In the genomic region with DNA sequence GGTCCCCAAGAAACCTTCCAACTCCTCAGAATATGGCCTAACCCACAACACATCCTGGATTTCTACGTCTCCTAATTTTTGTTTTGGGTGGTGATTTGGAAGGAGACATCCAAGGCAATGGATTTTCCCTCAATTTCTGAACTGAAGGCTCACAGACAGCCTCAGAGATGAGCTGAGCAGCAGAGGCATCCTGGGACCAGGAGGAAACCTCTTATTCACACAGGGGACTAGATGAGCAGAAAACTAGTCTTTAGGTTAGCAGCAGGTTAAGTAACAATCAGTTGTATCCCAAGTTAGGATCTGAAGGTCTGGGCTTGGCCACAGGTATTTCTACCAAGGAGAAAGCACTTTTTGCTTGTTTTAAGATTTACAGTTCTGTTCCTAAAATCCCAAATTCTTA, we compare ENCODE assay signal across 15 cellular contexts.
"Had no signal": no experiment of that assay in that cellular context is flagged by ENCODE, and none has a peak within 500 bp of the region (broad histone marks: within the 10 kb centered on the region; RNA-seq: fewer than 3 reads in every experiment).

No MANE protein-coding gene starts in this region.

- H3K4me3 ChIP-seq: dorsolateral prefrontal cortex, right atrium auricular region, vagina had no signal

- H3K27ac ChIP-seq: right atrium auricular region, vagina, VCaP had no signal

- H3K9me3 Mint-ChIP-seq: activated naive CD4-positive, alpha-beta T cell treated with anti-CD3 and anti-CD28 coated beads for 36 hours; activated naive CD8-positive, alpha-beta T cell treated with anti-CD3 and anti-CD28 coated beads, Interleukin-2, amount 50 U/mL, for 24 hours; activated T-helper 2 cell treated with anti-CD3 and anti-CD28 coated beads, Interferon-gamma antibody, Interleukin-2, Interleukin-4, amounts not matched to agents 10 μg/mL and 5 μg/mL and 100 μg/mL, durations not matched to agents 14 hours and 24 hours and 36 hours; nephron; stimulated activated naive CD8-positive, alpha-beta T cell treated with anti-CD3 and anti-CD28 coated beads, Interleukin-15, amount 100 ng/mL, for 72 hours had no signal

- H3K27ac Mint-ChIP-seq: activated CD4-positive, alpha-beta memory T cell treated with anti-CD3 and anti-CD28 coated beads for 36 hours; activated CD8-positive, alpha-beta memory T cell treated with anti-CD3 and anti-CD28 coated beads, Interleukin-2, amount 10 ng/mL, durations not matched to agents 7 days and 5 days; activated naive CD4-positive, alpha-beta T cell treated with anti-CD3 and anti-CD28 coated beads for 36 hours; activated naive CD8-positive, alpha-beta T cell treated with anti-CD3 and anti-CD28 coated beads, Interleukin-2, amount 50 U/mL, for 24 hours; activated T-helper 2 cell treated with anti-CD3 and anti-CD28 coated beads, Interferon-gamma antibody, Interleukin-2, Interleukin-4, amounts not matched to agents 10 μg/mL and 5 μg/mL and 100 μg/mL, durations not matched to agents 14 hours and 24 hours and 36 hours; nephron; stimulated activated naive CD8-positive, alpha-beta T cell treated with anti-CD3 and anti-CD28 coated beads, Interleukin-15, amount 100 ng/mL, for 72 hours had no signal

- H3K4me3 Mint-ChIP-seq: activated CD4-positive, alpha-beta memory T cell treated with anti-CD3 and anti-CD28 coated beads for 36 hours; activated CD8-positive, alpha-beta memory T cell treated with anti-CD3 and anti-CD28 coated beads, Interleukin-2, amount 10 ng/mL, durations not matched to agents 7 days and 5 days; activated naive CD4-positive, alpha-beta T cell treated with anti-CD3 and anti-CD28 coated beads for 36 hours; activated naive CD8-positive, alpha-beta T cell treated with anti-CD3 and anti-CD28 coated beads, Interleukin-2, amount 50 U/mL, for 24 hours; nephron; stimulated activated naive CD8-positive, alpha-beta T cell treated with anti-CD3 and anti-CD28 coated beads, Interleukin-15, amount 100 ng/mL, for 72 hours had no signal

- H3K27me3 Mint-ChIP-seq: activated CD8-positive, alpha-beta memory T cell treated with anti-CD3 and anti-CD28 coated beads, Interleukin-2, amount 10 ng/mL, durations not matched to agents 7 days and 5 days had no signal

- DNase-seq: activated CD4-positive, alpha-beta memory T cell treated with anti-CD3 and anti-CD28 coated beads for 36 hours; activated CD8-positive, alpha-beta memory T cell treated with anti-CD3 and anti-CD28 coated beads, Interleukin-2, amount 10 ng/mL, durations not matched to agents 7 days and 5 days; activated naive CD4-positive, alpha-beta T cell treated with anti-CD3 and anti-CD28 coated beads for 36 hours; activated naive CD8-positive, alpha-beta T cell treated with anti-CD3 and anti-CD28 coated beads, Interleukin-2, amount 50 U/mL, for 24 hours; activated T-cell treated with anti-CD3 and anti-CD28 coated beads, Interleukin-2, amount 50 U/mL, for 1 hour; aorta; dorsolateral prefrontal cortex; small intestine; stimulated activated naive CD8-positive, alpha-beta T cell treated with anti-CD3 and anti-CD28 coated beads, Interleukin-15, amount 100 ng/mL, for 72 hours; T-helper 1 cell had no signal

- H3K9me3 ChIP-seq: right atrium auricular region, vagina had no signal

- H3K27me3 ChIP-seq: dorsolateral prefrontal cortex, right atrium auricular region, vagina had no signal
